Comparison of ENCODE assay signal across 2 cellular contexts in the genomic region with DNA sequence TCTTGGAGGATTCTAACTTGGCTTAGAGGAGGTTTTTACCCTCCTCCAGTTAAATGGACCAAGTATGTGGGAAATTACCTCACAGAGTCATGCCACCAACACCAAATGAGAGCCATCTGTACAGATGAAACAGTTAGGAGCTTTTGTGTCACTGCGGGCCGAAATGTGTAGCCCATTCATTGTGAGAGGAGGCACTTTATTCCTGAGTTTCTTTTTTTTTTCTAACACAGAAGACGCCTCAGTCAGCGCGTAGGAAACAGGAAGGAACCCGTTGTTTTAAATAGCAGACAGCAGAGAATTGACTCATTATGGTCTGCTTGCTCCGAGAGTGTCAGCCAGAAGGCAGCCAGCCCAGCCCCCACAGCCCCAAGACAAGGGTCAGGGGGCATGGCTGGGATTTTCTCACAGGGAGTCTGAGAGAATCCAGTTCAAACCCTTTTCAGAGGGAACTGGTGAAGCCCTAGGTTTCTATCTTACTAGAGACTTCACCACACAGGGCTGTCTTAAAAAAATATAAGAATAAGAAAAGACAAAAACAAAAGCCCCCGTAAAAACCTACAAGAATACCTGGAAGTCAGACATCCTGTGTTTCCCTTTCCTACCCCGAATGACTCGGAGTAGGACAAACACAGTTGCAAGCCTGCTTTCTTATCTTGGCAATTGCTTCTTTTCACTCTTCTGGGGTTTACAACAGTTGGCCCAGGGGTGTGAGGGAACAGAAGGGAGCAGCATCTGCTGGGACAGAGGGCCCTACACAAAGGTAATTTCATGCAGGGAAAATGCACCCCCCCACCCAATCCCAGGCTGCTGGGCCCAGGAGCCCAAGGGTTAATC.
TF ChIP-seq lines count a peak whose summit lies in the region.

No MANE protein-coding gene starts in this region.

TF ChIP-seq in liver, 16 proteins besides CTCF, POLR2A, EP300 and RAD21 (continued from another document):
- TF ChIP-seq, protein P1, sequence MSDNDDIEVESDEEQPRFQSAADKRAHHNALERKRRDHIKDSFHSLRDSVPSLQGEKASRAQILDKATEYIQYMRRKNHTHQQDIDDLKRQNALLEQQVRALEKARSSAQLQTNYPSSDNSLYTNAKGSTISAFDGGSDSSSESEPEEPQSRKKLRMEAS (IDR thresholded peaks at IDR 0.05), result no peak
- TF ChIP-seq JUND (IDR thresholded peaks at IDR 0.05), result no peak
- TF ChIP-seq HNF4A (conservative IDR thresholded peaks at IDR 0.05), result no peak
- no peak for TF ChIP-seq YY1 (IDR thresholded peaks at IDR 0.05)
- peak; percentile 90 for TF ChIP-seq NR2F2 (IDR thresholded peaks at IDR 0.05)
- peak in 1 of 2 donors; percentile 42 for TF ChIP-seq RXRA (IDR thresholded peaks at IDR 0.05)

TF ChIP-seq in HepG2, 621 proteins besides CTCF, POLR2A, EP300 and RAD21 (continued from another document):
- TF ChIP-seq ZNF10 (CRISPR knock-in tag; IDR thresholded peaks at IDR 0.05; ENCODE audit: borderline replicate concordance, low read depth), result no peak
- TF ChIP-seq, protein P2, sequence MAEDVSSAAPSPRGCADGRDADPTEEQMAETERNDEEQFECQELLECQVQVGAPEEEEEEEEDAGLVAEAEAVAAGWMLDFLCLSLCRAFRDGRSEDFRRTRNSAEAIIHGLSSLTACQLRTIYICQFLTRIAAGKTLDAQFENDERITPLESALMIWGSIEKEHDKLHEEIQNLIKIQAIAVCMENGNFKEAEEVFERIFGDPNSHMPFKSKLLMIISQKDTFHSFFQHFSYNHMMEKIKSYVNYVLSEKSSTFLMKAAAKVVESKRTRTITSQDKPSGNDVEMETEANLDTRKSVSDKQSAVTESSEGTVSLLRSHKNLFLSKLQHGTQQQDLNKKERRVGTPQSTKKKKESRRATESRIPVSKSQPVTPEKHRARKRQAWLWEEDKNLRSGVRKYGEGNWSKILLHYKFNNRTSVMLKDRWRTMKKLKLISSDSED (CRISPR knock-in tag; IDR thresholded peaks at IDR 0.05), result no peak
- no peak for TF ChIP-seq NFYB (CRISPR knock-in tag; IDR thresholded peaks at IDR 0.05)
- TF ChIP-seq, protein P3, sequence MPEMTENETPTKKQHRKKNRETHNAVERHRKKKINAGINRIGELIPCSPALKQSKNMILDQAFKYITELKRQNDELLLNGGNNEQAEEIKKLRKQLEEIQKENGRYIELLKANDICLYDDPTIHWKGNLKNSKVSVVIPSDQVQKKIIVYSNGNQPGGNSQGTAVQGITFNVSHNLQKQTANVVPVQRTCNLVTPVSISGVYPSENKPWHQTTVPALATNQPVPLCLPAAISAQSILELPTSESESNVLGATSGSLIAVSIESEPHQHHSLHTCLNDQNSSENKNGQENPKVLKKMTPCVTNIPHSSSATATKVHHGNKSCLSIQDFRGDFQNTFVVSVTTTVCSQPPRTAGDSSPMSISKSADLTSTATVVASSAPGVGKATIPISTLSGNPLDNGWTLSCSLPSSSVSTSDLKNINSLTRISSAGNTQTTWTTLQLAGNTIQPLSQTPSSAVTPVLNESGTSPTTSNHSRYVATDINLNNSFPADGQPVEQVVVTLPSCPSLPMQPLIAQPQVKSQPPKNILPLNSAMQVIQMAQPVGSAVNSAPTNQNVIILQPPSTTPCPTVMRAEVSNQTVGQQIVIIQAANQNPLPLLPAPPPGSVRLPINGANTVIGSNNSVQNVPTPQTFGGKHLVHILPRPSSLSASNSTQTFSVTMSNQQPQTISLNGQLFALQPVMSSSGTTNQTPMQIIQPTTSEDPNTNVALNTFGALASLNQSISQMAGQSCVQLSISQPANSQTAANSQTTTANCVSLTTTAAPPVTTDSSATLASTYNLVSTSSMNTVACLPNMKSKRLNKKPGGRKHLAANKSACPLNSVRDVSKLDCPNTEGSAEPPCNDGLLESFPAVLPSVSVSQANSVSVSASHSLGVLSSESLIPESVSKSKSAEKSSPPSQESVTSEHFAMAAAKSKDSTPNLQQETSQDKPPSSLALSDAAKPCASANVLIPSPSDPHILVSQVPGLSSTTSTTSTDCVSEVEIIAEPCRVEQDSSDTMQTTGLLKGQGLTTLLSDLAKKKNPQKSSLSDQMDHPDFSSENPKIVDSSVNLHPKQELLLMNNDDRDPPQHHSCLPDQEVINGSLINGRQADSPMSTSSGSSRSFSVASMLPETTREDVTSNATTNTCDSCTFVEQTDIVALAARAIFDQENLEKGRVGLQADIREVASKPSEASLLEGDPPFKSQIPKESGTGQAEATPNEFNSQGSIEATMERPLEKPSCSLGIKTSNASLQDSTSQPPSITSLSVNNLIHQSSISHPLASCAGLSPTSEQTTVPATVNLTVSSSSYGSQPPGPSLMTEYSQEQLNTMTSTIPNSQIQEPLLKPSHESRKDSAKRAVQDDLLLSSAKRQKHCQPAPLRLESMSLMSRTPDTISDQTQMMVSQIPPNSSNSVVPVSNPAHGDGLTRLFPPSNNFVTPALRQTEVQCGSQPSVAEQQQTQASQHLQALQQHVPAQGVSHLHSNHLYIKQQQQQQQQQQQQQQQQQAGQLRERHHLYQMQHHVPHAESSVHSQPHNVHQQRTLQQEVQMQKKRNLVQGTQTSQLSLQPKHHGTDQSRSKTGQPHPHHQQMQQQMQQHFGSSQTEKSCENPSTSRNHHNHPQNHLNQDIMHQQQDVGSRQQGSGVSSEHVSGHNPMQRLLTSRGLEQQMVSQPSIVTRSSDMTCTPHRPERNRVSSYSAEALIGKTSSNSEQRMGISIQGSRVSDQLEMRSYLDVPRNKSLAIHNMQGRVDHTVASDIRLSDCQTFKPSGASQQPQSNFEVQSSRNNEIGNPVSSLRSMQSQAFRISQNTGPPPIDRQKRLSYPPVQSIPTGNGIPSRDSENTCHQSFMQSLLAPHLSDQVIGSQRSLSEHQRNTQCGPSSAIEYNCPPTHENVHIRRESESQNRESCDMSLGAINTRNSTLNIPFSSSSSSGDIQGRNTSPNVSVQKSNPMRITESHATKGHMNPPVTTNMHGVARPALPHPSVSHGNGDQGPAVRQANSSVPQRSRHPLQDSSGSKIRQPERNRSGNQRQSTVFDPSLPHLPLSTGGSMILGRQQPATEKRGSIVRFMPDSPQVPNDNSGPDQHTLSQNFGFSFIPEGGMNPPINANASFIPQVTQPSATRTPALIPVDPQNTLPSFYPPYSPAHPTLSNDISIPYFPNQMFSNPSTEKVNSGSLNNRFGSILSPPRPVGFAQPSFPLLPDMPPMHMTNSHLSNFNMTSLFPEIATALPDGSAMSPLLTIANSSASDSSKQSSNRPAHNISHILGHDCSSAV (CRISPR knock-in tag; IDR thresholded peaks at IDR 0.05; ENCODE audit: borderline replicate concordance), result no peak
- TF ChIP-seq PHB2 (IDR thresholded peaks at IDR 0.05; ENCODE audit: partially characterized antibody), result no peak
